Comparison of ENCODE assay signal across 1 cellular context in genomic region chr1:36115200-36115669, GRCh38.
TF ChIP-seq lines count a peak whose summit lies in the region.

No MANE protein-coding gene starts in this region.

TF ChIP-seq in K562, 482 proteins besides CTCF, POLR2A, EP300 and RAD21:
- TF ChIP-seq HCFC1 (IDR thresholded peaks at IDR 0.05; ENCODE audit: low read depth, low read length) (no peak), KAT8 (IDR thresholded peaks at IDR 0.05; ENCODE audit: low read depth) (no peak), USF1 (CRISPR knock-in tag; IDR thresholded peaks at IDR 0.05) (no peak), ZBTB7A (IDR thresholded peaks at IDR 0.05; ENCODE audit: borderline replicate concordance, control insufficient read depth, low read depth, low read length) (peak; percentile 15; the same call in 1 of the 2 replicates), JUND (IDR thresholded peaks at IDR 0.05; ENCODE audit: borderline replicate concordance, low read depth, low read length) (no peak), JUND (tag; IDR thresholded peaks at IDR 0.05; ENCODE audit: borderline replicate concordance, low read depth, low read length) (no peak), EWSR1 (IDR thresholded peaks at IDR 0.05; ENCODE audit: borderline replicate concordance, low read depth, partially characterized antibody) (no peak), ZBTB33 (CRISPR knock-in tag; IDR thresholded peaks at IDR 0.05) (peak; percentile 97), ATF3 (IDR thresholded peaks at IDR 0.05) (peak; percentile 51), ATF3 (CRISPR knock-in tag; conservative IDR thresholded peaks at IDR 0.05) (no peak)
